In the genomic region with DNA sequence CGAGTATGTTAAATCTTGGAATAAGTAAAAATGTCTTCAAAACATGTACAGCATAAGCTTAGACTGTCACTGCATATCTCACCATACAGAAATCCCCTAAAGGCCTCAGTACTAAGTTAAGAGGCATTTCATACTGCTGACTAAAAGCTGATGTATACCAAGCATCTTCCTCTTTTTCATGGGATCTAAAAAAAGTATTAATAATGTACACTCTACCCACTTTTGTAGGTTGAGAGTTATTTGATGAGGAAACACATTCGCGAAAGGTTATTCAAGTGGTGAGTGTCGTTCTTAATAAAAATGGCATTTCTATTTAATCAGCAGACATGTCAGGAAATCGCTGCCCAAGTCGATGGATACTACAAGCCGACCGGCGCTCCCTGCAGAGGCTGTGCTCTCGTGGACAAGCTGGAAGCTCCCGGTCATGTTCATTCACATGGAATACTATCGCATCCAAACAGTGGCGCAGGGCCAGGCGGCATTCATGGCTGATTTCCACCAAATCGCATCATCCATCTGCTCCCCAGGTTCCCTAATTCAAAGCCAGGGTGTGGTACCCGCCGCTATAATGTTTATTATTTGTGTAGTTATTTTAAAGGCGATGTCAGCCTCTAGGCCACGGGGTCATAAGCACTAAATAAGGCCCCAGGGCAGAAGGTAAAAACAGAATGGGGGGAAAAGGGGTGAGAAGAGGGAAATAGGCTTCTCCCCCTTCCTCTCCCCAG, we compare ENCODE assay signal across 8 cellular contexts. TPM values are rescaled to one million over a fixed set of nuclear protein-coding genes. Genes with fewer than 3 reads are reported as not detected.
DNase-seq lines count a peak whose midpoint lies in the region; ATAC-seq and TF ChIP-seq lines count a peak whose summit lies in the region.

No MANE protein-coding gene starts in this region.

- peak overlapping the region; percentile 96 for H2AFZ ChIP-seq in neural progenitor cell (replicated peaks)

- peaks cover 33% of the 10 kb centered on the region for H3K4me1 Mint-ChIP-seq in activated naive CD8-positive, alpha-beta T cell treated with anti-CD3 and anti-CD28 coated beads, Interleukin-2, amount 10 ng/mL, durations not matched to agents 7 days and 5 days
- H3K4me1 Mint-ChIP-seq in neural progenitor cell = peaks cover 20% of the 10 kb centered on the region

- H3K36me3 Mint-ChIP-seq in activated naive CD8-positive, alpha-beta T cell treated with anti-CD3 and anti-CD28 coated beads, Interleukin-2, amount 10 ng/mL, durations not matched to agents 7 days and 5 days = peaks cover 7% of the 10 kb centered on the region
- peaks cover 2% of the 10 kb centered on the region for H3K36me3 Mint-ChIP-seq in neural progenitor cell

- H3K36me3 ChIP-seq in NT2/D1 (ENCODE audit: insufficient read depth, insufficient read length, low read length) = peaks cover 22% of the 10 kb centered on the region
- H3K36me3 ChIP-seq in neural progenitor cell = no peaks in the 10 kb centered on the region

- peak; percentile 31 for ATAC-seq in GM18861 (IDR thresholded peaks at IDR 0.05; ENCODE audit: unreplicated experiment)
- peak; percentile 23 for ATAC-seq in HG03342 (IDR thresholded peaks at IDR 0.05; ENCODE audit: unreplicated experiment)
- no peak for ATAC-seq in activated naive CD8-positive, alpha-beta T cell treated with anti-CD3 and anti-CD28 coated beads, Interleukin-2, amount 10 ng/mL, durations not matched to agents 7 days and 5 days (ENCODE audit: low read depth)

- H3K27ac ChIP-seq in neural progenitor cell = no peak overlapping the region

- H3K9me3 ChIP-seq in NT2/D1 (ENCODE audit: insufficient read depth, low read length) = no peaks in the 10 kb centered on the region
- no peaks in the 10 kb centered on the region for H3K9me3 ChIP-seq in neural progenitor cell (ENCODE audit: low read depth)

- H3K9ac ChIP-seq in NT2/D1 (ENCODE audit: insufficient read length, low read depth) = peak overlapping the region; percentile 86
- H3K9ac ChIP-seq in neural progenitor cell = peak overlapping the region; percentile 65

- H3K27me3 ChIP-seq in NT2/D1 (ENCODE audit: insufficient read depth, insufficient read length) (no peaks in the 10 kb centered on the region), neural progenitor cell (peaks cover 10% of the 10 kb centered on the region)

- H3K4me2 ChIP-seq in neural progenitor cell = peak overlapping the region; percentile 96

- no peaks in the 10 kb centered on the region for H3K4me1 ChIP-seq in NT2/D1 (ENCODE audit: insufficient read depth, insufficient read length)
- H3K4me1 ChIP-seq in neural progenitor cell = peaks cover 9% of the 10 kb centered on the region

- DNase-seq in AML-193 (lab: John Stamatoyannopoulos, UW) = peak; percentile 18 to 27
- DNase-seq in NT2/D1 (ENCODE audit: low read depth, low spot score) = no peak
- DNase-seq in activated naive CD8-positive, alpha-beta T cell treated with anti-CD3 and anti-CD28 coated beads, Interleukin-2, amount 10 ng/mL, durations not matched to agents 7 days and 5 days = peak; percentile 52
- peak; percentile 65 for DNase-seq in globus pallidus (ENCODE audit: low spot score)
- peak; percentile 50 for DNase-seq in neural progenitor cell (ENCODE audit: low spot score)
- no peak for DNase-seq in effector CD4-positive, alpha-beta T cell

- peaks cover 11% of the 10 kb centered on the region for H3F3A ChIP-seq in neural progenitor cell (ENCODE audit: low read depth)

- H4K20me1 ChIP-seq in neural progenitor cell (ENCODE audit: low read depth) = no peaks in the 10 kb centered on the region

- H3K4me3 ChIP-seq in NT2/D1 (ENCODE audit: insufficient read length, low read depth) (peak overlapping the region; percentile 83), neural progenitor cell (peak overlapping the region; percentile 74)

- POLR2A ChIA-PET in activated naive CD8-positive, alpha-beta T cell treated with anti-CD3 and anti-CD28 coated beads, Interleukin-2, amount 10 ng/mL, durations not matched to agents 7 days and 5 days (lab: Charles Lee) = interaction anchor here (1.2 to 2.8 kb wide), 5 partner anchors 97 to 618 kb away, joined by 4 to 14 read pairs (median 8); partner anchors contain the start of genes CENPK, ERBIN, PPWD1 and SHLD3

- peak overlapping the region; percentile 88 for H3K27ac Mint-ChIP-seq in activated naive CD8-positive, alpha-beta T cell treated with anti-CD3 and anti-CD28 coated beads, Interleukin-2, amount 10 ng/mL, durations not matched to agents 7 days and 5 days
- no peak overlapping the region for H3K27ac Mint-ChIP-seq in neural progenitor cell

- H3K79me2 ChIP-seq in neural progenitor cell (ENCODE audit: low read depth) = peaks cover 43% of the 10 kb centered on the region

- peak overlapping the region; percentile 89 for H3K4me3 Mint-ChIP-seq in activated naive CD8-positive, alpha-beta T cell treated with anti-CD3 and anti-CD28 coated beads, Interleukin-2, amount 10 ng/mL, durations not matched to agents 7 days and 5 days
- H3K4me3 Mint-ChIP-seq in neural progenitor cell = peak overlapping the region; percentile 86

- H3K9me3 Mint-ChIP-seq in activated naive CD8-positive, alpha-beta T cell treated with anti-CD3 and anti-CD28 coated beads, Interleukin-2, amount 10 ng/mL, durations not matched to agents 7 days and 5 days = no peaks in the 10 kb centered on the region
- H3K9me3 Mint-ChIP-seq in neural progenitor cell = no peaks in the 10 kb centered on the region

- H3K27me3 Mint-ChIP-seq in activated naive CD8-positive, alpha-beta T cell treated with anti-CD3 and anti-CD28 coated beads, Interleukin-2, amount 10 ng/mL, durations not matched to agents 7 days and 5 days = no peaks in the 10 kb centered on the region
- peaks cover 6% of the 10 kb centered on the region for H3K27me3 Mint-ChIP-seq in neural progenitor cell (ENCODE audit: insufficient read depth, low read depth)

- no peak for TF ChIP-seq CTCF in neural progenitor cell (IDR thresholded peaks at IDR 0.05)

RNA-seq across cellular contexts. Expression of gene SGTB, which starts 0.7 kb away (rescaled TPM):
- 10 to 100 TPM; 25.3 to 26.9 TPM for total RNA-seq in activated naive CD8-positive, alpha-beta T cell treated with anti-CD3 and anti-CD28 coated beads, Interleukin-2, amount 10 ng/mL, durations not matched to agents 7 days and 5 days
- 5.5 and 6.8 TPM in 2 replicates for total RNA-seq in neural progenitor cell (ENCODE audit: low replicate concordance)

RNA-seq across cellular contexts. Expression of gene NLN, which starts 0.8 kb away (rescaled TPM):
- total RNA-seq in activated naive CD8-positive, alpha-beta T cell treated with anti-CD3 and anti-CD28 coated beads, Interleukin-2, amount 10 ng/mL, durations not matched to agents 7 days and 5 days = 10 to 100 TPM; 10.0 to 10.9 TPM
- total RNA-seq in neural progenitor cell (ENCODE audit: low replicate concordance) = 78.6 and 94.3 TPM in 2 replicates

Comparison
In these comparisons a context has a peak if more than half of its experiments do, and no peak if none do; other contexts are left out.
1. DNase-seq: peak in AML-193 (2 of 2), activated naive CD8-positive, alpha-beta T cell treated with anti-CD3 and anti-CD28 coated beads, Interleukin-2, amount 10 ng/mL, durations not matched to agents 7 days and 5 days (single experiment), globus pallidus (single experiment) and neural progenitor cell (single experiment); none in NT2/D1 (single experiment) and effector CD4-positive, alpha-beta T cell (single experiment).